In genomic region chr3:127784865-127785710, GRCh38 we compare ENCODE assay signal across 1 cellular context.
TF ChIP-seq lines count a peak whose summit lies in the region.

No MANE protein-coding gene starts in this region.

TF ChIP-seq in GM23338, 12 proteins besides CTCF, POLR2A, EP300 and RAD21 (continued from another document):
- TF ChIP-seq ZNF462 (CRISPR knock-in tag; IDR thresholded peaks at IDR 0.05) (no peak), STAT1 (IDR thresholded peaks at IDR 0.05; ENCODE audit: unreplicated experiment) (no peak), EZH2 (IDR thresholded peaks at IDR 0.05; ENCODE audit: low read depth, unreplicated experiment) (no peak), CREB1 (CRISPR knock-in tag; IDR thresholded peaks at IDR 0.05; ENCODE audit: low read depth) (no peak), EZH2phosphoT487 (IDR thresholded peaks at IDR 0.05; ENCODE audit: unreplicated experiment) (no peak), REST (IDR thresholded peaks at IDR 0.05; ENCODE audit: unreplicated experiment) (no peak), ETS1 (IDR thresholded peaks at IDR 0.05) (no peak), NANOG (IDR thresholded peaks at IDR 0.05; ENCODE audit: borderline replicate concordance) (no peak), ZNF114 (CRISPR knock-in tag; IDR thresholded peaks at IDR 0.05) (no peak), JUNB (IDR thresholded peaks at IDR 0.05; ENCODE audit: unreplicated experiment) (no peak)
TF ChIP-seq in GM23338: peak in this region for 0.
